19 cellular contexts compared by ENCODE assay signal in genomic region chr2:219515874-219516629, GRCh38. TPM values are rescaled to one million over a fixed set of nuclear protein-coding genes. Genes with fewer than 3 reads are reported as not detected.
"Had no signal": no experiment of that assay in that cellular context is flagged by ENCODE, and none has a peak within 500 bp of the region (broad histone marks: within the 10 kb centered on the region; RNA-seq: fewer than 3 reads in every experiment).

No MANE protein-coding gene starts in this region.

- H3K27ac Mint-ChIP-seq: activated CD8-positive, alpha-beta memory T cell treated with anti-CD3 and anti-CD28 coated beads, Interleukin-2, amount 10 ng/mL, durations not matched to agents 7 days and 5 days; activated T-cell treated with anti-CD3 and anti-CD28 coated beads, Interleukin-2, amount 50 U/mL, for 24 hours had no signal

- H3K4me3 Mint-ChIP-seq: activated CD8-positive, alpha-beta memory T cell treated with anti-CD3 and anti-CD28 coated beads, Interleukin-2, amount 10 ng/mL, durations not matched to agents 7 days and 5 days; activated T-cell treated with anti-CD3 and anti-CD28 coated beads, Interleukin-2, amount 50 U/mL, for 24 hours; naive B cell had no signal

- H3K27me3 ChIP-seq: vagina had no signal

- H3K4me1 Mint-ChIP-seq: activated CD8-positive, alpha-beta memory T cell treated with anti-CD3 and anti-CD28 coated beads, Interleukin-2, amount 10 ng/mL, durations not matched to agents 7 days and 5 days had no signal

- H3K9me3 ChIP-seq: colonic mucosa, left ventricle myocardium inferior, tibial nerve, vagina had no signal

- H3K36me3 ChIP-seq: colonic mucosa, left ventricle myocardium inferior, tibial nerve, vagina had no signal

- DNase-seq: activated CD4-positive, alpha-beta T cell treated with anti-CD3 and anti-CD28 coated beads for 1 hour; activated CD4-positive, alpha-beta T cell treated with anti-CD3 and anti-CD28 coated beads, Interleukin-2, amount 50 U/mL, for 48 hours; activated CD8-positive, alpha-beta memory T cell treated with anti-CD3 and anti-CD28 coated beads, Interleukin-2, amount 10 ng/mL, durations not matched to agents 7 days and 5 days; activated effector memory CD4-positive, alpha-beta T cell treated with Interleukin-2 at 50 U/mL for 16 hours; activated naive CD4-positive, alpha-beta T cell treated with anti-CD3 and anti-CD28 coated beads, Interleukin-2, amount 50 U/mL, for 16 hours; activated T-cell treated with anti-CD3 and anti-CD28 coated beads, Interleukin-2, amount 50 U/mL, for 24 hours; central memory CD4-positive, alpha-beta T cell; colonic mucosa; hippocampal formation; left ventricle myocardium inferior; naive B cell; posterior cingulate gyrus; stimulated activated CD4-positive, alpha-beta T cell treated with anti-CD3 and anti-CD28 coated beads, Interleukin-4, amount 100 ng/mL, for 1 hour; stimulated activated naive CD4-positive, alpha-beta T cell had no signal

- H3K4me3 ChIP-seq: colonic mucosa, left ventricle myocardium inferior, tibial nerve, vagina had no signal

- H3K36me3 Mint-ChIP-seq: activated CD8-positive, alpha-beta memory T cell treated with anti-CD3 and anti-CD28 coated beads, Interleukin-2, amount 10 ng/mL, durations not matched to agents 7 days and 5 days had no signal

- H3K27ac ChIP-seq: colonic mucosa, left ventricle myocardium inferior, tibial nerve, vagina had no signal

- ATAC-seq: activated CD8-positive, alpha-beta memory T cell treated with anti-CD3 and anti-CD28 coated beads, Interleukin-2, amount 10 ng/mL, durations not matched to agents 7 days and 5 days; esophagus mucosa had no signal

- H3K9me3 Mint-ChIP-seq: activated T-cell treated with anti-CD3 and anti-CD28 coated beads, Interleukin-2, amount 50 U/mL, for 24 hours had no signal

RNA-seq across cellular contexts. Expression of gene ASIC4, which starts 1.8 kb away (rescaled TPM):
- total RNA-seq: esophagus mucosa, left ventricle myocardium inferior, mononuclear cell, subcutaneous adipose tissue, vagina had no signal

RNA-seq across cellular contexts. Expression of gene TMEM198, which starts 27.8 kb away (rescaled TPM):
- total RNA-seq: mononuclear cell had no signal
